Comparison of ENCODE assay signal across 15 cellular contexts in genomic region chr19:3111586-3112247, GRCh38. TPM values are rescaled to one million over a fixed set of nuclear protein-coding genes. Genes with fewer than 3 reads are reported as not detected.
DNase-seq lines count a peak whose midpoint lies in the region; ATAC-seq and TF ChIP-seq lines count a peak whose summit lies in the region.
"Had no signal": no experiment of that assay in that cellular context is flagged by ENCODE, and none has a peak within 500 bp of the region (broad histone marks: within the 10 kb centered on the region; RNA-seq: fewer than 3 reads in every experiment).

No MANE protein-coding gene starts in this region.

- H3K4me2 ChIP-seq in PC-9, result no peak overlapping the region

- no peaks in the 10 kb centered on the region for H3K9me3 ChIP-seq in right cardiac atrium (ENCODE audit: control insufficient read depth, low read length)
- no peaks in the 10 kb centered on the region for H3K9me3 ChIP-seq in iPS-15b (ENCODE audit: control insufficient read depth, insufficient read depth, low read length)
- no peaks in the 10 kb centered on the region for H3K9me3 ChIP-seq in PC-9 (ENCODE audit: insufficient read depth, low read depth)

- H3K4me3 ChIP-seq in right cardiac atrium (ENCODE audit: low read length) (no peak overlapping the region), iPS-15b (ENCODE audit: low read depth, low read length) (no peak overlapping the region), PC-9 (no peak overlapping the region)

- H2AFZ ChIP-seq in PC-9, result no peak overlapping the region

- H3K9me3 Mint-ChIP-seq in WTC11, result no peaks in the 10 kb centered on the region
- H3K9me3 Mint-ChIP-seq: CD4-positive, alpha-beta T cell had no signal

- DNase-seq in right cardiac atrium (peak in 2 of 3 donors; percentile 4 to 29), cardiac septum (ENCODE audit: low spot score) (no peak), WTC11 (ENCODE audit: low spot score) (no peak), NCI-H1092 (lab: John Stamatoyannopoulos, UW) (no peak), PC-9 (no peak)
- DNase-seq: 8988T; AML-193; C1 segment of cervical spinal cord; Calu3; CD4-positive, alpha-beta T cell; DMS 273 treated with DMSO at 0.1 percent for 48 hours had no signal

- H3K36me3 ChIP-seq in iPS-15b (ENCODE audit: control insufficient read depth, insufficient read depth, low read length), result peaks cover 7% of the 10 kb centered on the region
- H3K36me3 ChIP-seq in PC-9 (ENCODE audit: low read depth), result no peaks in the 10 kb centered on the region

- H3F3A ChIP-seq in PC-9 (ENCODE audit: insufficient read depth, low read depth), result no peaks in the 10 kb centered on the region

- ATAC-seq in right cardiac atrium (no peak), WTC11 (no peak), GM18502 (IDR thresholded peaks at IDR 0.05; ENCODE audit: poor library complexity, unreplicated experiment) (no peak)
- ATAC-seq: HCT116 had no signal

- no peaks in the 10 kb centered on the region for H3K27me3 Mint-ChIP-seq in WTC11 (ENCODE audit: low read depth)
- H3K27me3 Mint-ChIP-seq: CD4-positive, alpha-beta T cell had no signal

- no peak overlapping the region for H3K4me3 Mint-ChIP-seq in WTC11
- H3K4me3 Mint-ChIP-seq: CD4-positive, alpha-beta T cell had no signal

- BruUV-seq in PC-9 (replicated peaks; lab: Mats Ljungman, UMichigan), result no TSS peak

- no peak for TF ChIP-seq CTCF in WTC11 (IDR thresholded peaks at IDR 0.05)
- TF ChIP-seq CTCF in PC-9 (conservative IDR thresholded peaks at IDR 0.05), result no peak

- peaks cover 9% of the 10 kb centered on the region; the same call in 1 of the 2 replicates for H3K79me2 ChIP-seq in PC-9 (ENCODE audit: low read depth)

- H3K4me1 ChIP-seq in right cardiac atrium (ENCODE audit: control insufficient read depth, insufficient read depth, low read length) (no peaks in the 10 kb centered on the region), iPS-15b (ENCODE audit: control insufficient read depth, insufficient read depth, low read length) (peaks cover 2% of the 10 kb centered on the region), PC-9 (replicated peaks; ENCODE audit: insufficient read depth) (no peaks in the 10 kb centered on the region)

- POLR2A ChIA-PET in WTC11 (lab: Charles Lee) (no interaction called here), PC-9 (lab: Charles Lee; ENCODE audit: unreplicated experiment) (no interaction called here)

- H3K36me3 Mint-ChIP-seq in WTC11, result 0 out of 2 replicates have a peak, but pooled peaks cover 2% of the 10 kb centered on the region

- intact Hi-C loops in right cardiac atrium (cut with DNase I) (no loop called here), cardiac septum (cut with DNase I) (no loop called here), PC-9 (cut with micrococcal nuclease; ENCODE audit: unreplicated experiment) (no loop called here)

- H3K27ac ChIP-seq in right cardiac atrium (ENCODE audit: low read length) (no peak overlapping the region), PC-9 (no peak overlapping the region)

- H3K27me3 ChIP-seq in right cardiac atrium (ENCODE audit: control insufficient read depth, insufficient read depth), result no peaks in the 10 kb centered on the region
- no peaks in the 10 kb centered on the region for H3K27me3 ChIP-seq in iPS-15b (ENCODE audit: control insufficient read depth, insufficient read depth, low read length)
- no peaks in the 10 kb centered on the region for H3K27me3 ChIP-seq in PC-9 (ENCODE audit: insufficient read depth, low read depth)

- peaks cover 19% of the 10 kb centered on the region for H3K4me1 Mint-ChIP-seq in WTC11

- 96% methylated on average over 17 of the region's 17 CpGs for WGBS in right cardiac atrium

- CTCF ChIA-PET in WTC11 (lab: Charles Lee), result interaction anchor here (1.6 to 2.0 kb wide), 2 partner anchors 8 to 17 kb away, joined by 9 to 11 read pairs; no protein-coding TSS in a partner anchor
- CTCF ChIA-PET in PC-9 (lab: Charles Lee), result no interaction called here

- peak overlapping the region; percentile 57 for H3K27ac Mint-ChIP-seq in WTC11
- H3K27ac Mint-ChIP-seq: CD4-positive, alpha-beta T cell had no signal

- H3K9ac ChIP-seq in iPS-15b (ENCODE audit: low read depth, low read length), result peak overlapping the region; percentile 24

- H4K20me1 ChIP-seq in PC-9 (ENCODE audit: insufficient read depth), result peaks cover 7% of the 10 kb centered on the region

- no peaks in the 10 kb centered on the region for H3K9me2 ChIP-seq in PC-9 (ENCODE audit: insufficient read depth)

TF ChIP-seq in WTC11, 78 proteins besides CTCF, POLR2A, EP300 and RAD21:
- TF ChIP-seq NR1H2 (CRISPR knock-in tag; IDR thresholded peaks at IDR 0.05) (no peak), TEAD1 (CRISPR knock-in tag; IDR thresholded peaks at IDR 0.05) (no peak), CDX4 (CRISPR knock-in tag; IDR thresholded peaks at IDR 0.05; ENCODE audit: borderline replicate concordance) (no peak), IRF1 (CRISPR knock-in tag; IDR thresholded peaks at IDR 0.05) (no peak), RORB (CRISPR knock-in tag; IDR thresholded peaks at IDR 0.05) (no peak), NR2C2 (CRISPR knock-in tag; IDR thresholded peaks at IDR 0.05) (no peak), KAT7 (CRISPR knock-in tag; IDR thresholded peaks at IDR 0.05; ENCODE audit: borderline replicate concordance) (no peak), ELF4 (CRISPR knock-in tag; IDR thresholded peaks at IDR 0.05; ENCODE audit: low read depth) (no peak), MLX (CRISPR knock-in tag; IDR thresholded peaks at IDR 0.05) (no peak), PRDM15 (CRISPR knock-in tag; IDR thresholded peaks at IDR 0.05) (no peak), NR3C1 (CRISPR knock-in tag; conservative IDR thresholded peaks at IDR 0.05; ENCODE audit: low read depth) (no peak), TCF7 (CRISPR knock-in tag; IDR thresholded peaks at IDR 0.05; ENCODE audit: low read depth) (no peak)
TF ChIP-seq in WTC11: peak in this region for 0.

RNA-seq across cellular contexts. Expression of gene GNA11, which starts 17.6 kb away (rescaled TPM):
- total RNA-seq in right cardiac atrium (10 to 100 TPM; 63.3 to 71.6 (median 69.7) TPM), cardiac septum (60.9 TPM), WTC11 (2021) (22.4 to 27.2 TPM (median 23.5 TPM) in 3 replicates), PC-9 (2021) (36.9 and 38.8 TPM in 2 replicates)
- polyA plus RNA-seq in right cardiac atrium, result 69.8 TPM

RNA-seq across cellular contexts. Expression of gene GNA15, which starts 24.1 kb away (rescaled TPM):
- total RNA-seq in right cardiac atrium, result 1 to 10 TPM; 1.8 to 2.5 (median 2.1) TPM
- polyA plus RNA-seq in right cardiac atrium, result 1.00 TPM
- total RNA-seq in cardiac septum, result 1.9 TPM
- total RNA-seq in WTC11 (2021), result 0.22 to 0.44 TPM (median 0.37 TPM) in 3 replicates
- total RNA-seq in PC-9 (2021), result 14.2 and 16.3 TPM in 2 replicates
- total RNA-seq: H4 had no signal

RNA-seq across cellular contexts. Expression of gene TLE5, which starts 49.4 kb away (rescaled TPM):
- total RNA-seq in right cardiac atrium (1,000 to 10,000 TPM in 2 of 4 donors, 100 to 1,000 TPM in 2; 784 to 1,020 (median 971) TPM), cardiac septum (804 TPM), WTC11 (2021) (233 to 249 TPM (median 246 TPM) in 3 replicates), PC-9 (2021) (210 and 217 TPM in 2 replicates)
- polyA plus RNA-seq in right cardiac atrium, result 1,565 TPM

Comparison
In these comparisons a context has a peak if more than half of its experiments do, and no peak if none do; other contexts are left out.
1. DNase-seq: peak in right cardiac atrium (2 of 3); none in cardiac septum (single experiment), WTC11 (single experiment), NCI-H1092 (single experiment) and PC-9 (0 of 2).